ENCODE assay signal across 11 cellular contexts in genomic region chr4:27005512-27006246, GRCh38.
DNase-seq lines count a peak whose midpoint lies in the region; ATAC-seq, FAIRE-seq and TF ChIP-seq lines count a peak whose summit lies in the region.
"Had no signal": no experiment of that assay in that cellular context is flagged by ENCODE, and none has a peak within 500 bp of the region (broad histone marks: within the 10 kb centered on the region; RNA-seq: fewer than 3 reads in every experiment).

No MANE protein-coding gene starts in this region.

- H3K4me1 ChIP-seq in OCI-LY1 (ENCODE audit: insufficient read depth, low read length, severe bottlenecking), result peaks cover 61% of the 10 kb centered on the region
- peaks cover 6 to 14% (median 10%) of the 10 kb centered on the region in 3 donors for H3K4me1 ChIP-seq in pancreas
- peaks cover 4% of the 10 kb centered on the region for H3K4me1 ChIP-seq in effector memory CD4-positive, alpha-beta T cell (ENCODE audit: control insufficient read depth, insufficient read depth, low read length, poor library complexity, severe bottlenecking)

- DNase-seq in GM03348 (ENCODE audit: low spot score) (peak; percentile 58), pancreas (no peak), NCI-H524 (lab: John Stamatoyannopoulos, UW) (no peak), germinal center (ENCODE audit: low spot score) (no peak)
- no peak for DNase-seq in effector memory CD4-positive, alpha-beta T cell
- DNase-seq: activated T-cell treated with anti-CD3 and anti-CD28 coated beads, Interleukin-2, amount 50 U/mL, for 48 hours; NCI-H1417 treated with DMSO at 0.1 percent for 48 hours; ovary had no signal

- H2AFZ ChIP-seq in OCI-LY1 (ENCODE audit: low read length), result no peak overlapping the region

- peak; percentile 63 to 77 (median 76) for ATAC-seq in pancreas

- H3K9me3 ChIP-seq in OCI-LY1 (ENCODE audit: low read length), result no peaks in the 10 kb centered on the region
- H3K9me3 ChIP-seq in pancreas, result no peaks in the 10 kb centered on the region
- no peaks in the 10 kb centered on the region for H3K9me3 ChIP-seq in effector memory CD4-positive, alpha-beta T cell (ENCODE audit: control insufficient read depth, low read length)
- H3K9me3 ChIP-seq: ovary had no signal

- FAIRE-seq in endometrium (lab: Jason Lieb, UNC) (peak; percentile 85), pancreas (lab: Jason Lieb, UNC) (peak; percentile 63)
- FAIRE-seq: colon had no signal

- WGBS in pancreas, 2 donors, result 35 to 42% methylated on average over 3 of the region's 3 CpGs

- intact Hi-C loops in pancreas (cut with DNase I), result loop anchor here in 1 of 3 donors (10.0 kb wide), 1 partner anchor 121 kb away; no protein-coding TSS in a partner anchor

- no peaks in the 10 kb centered on the region for H3K27me3 ChIP-seq in OCI-LY1 (ENCODE audit: insufficient read depth, low read length)
- H3K27me3 ChIP-seq in pancreas, result no peaks in the 10 kb centered on the region
- no peaks in the 10 kb centered on the region for H3K27me3 ChIP-seq in effector memory CD4-positive, alpha-beta T cell (replicated peaks; ENCODE audit: control insufficient read depth, insufficient read depth, low read length, poor library complexity, severe bottlenecking)
- H3K27me3 ChIP-seq: ovary had no signal

- no peaks in the 10 kb centered on the region for H3K9me2 ChIP-seq in OCI-LY1 (ENCODE audit: low read depth, low read length)

- peak overlapping the region; percentile 49 for H3K4me2 ChIP-seq in OCI-LY1 (ENCODE audit: low read length)

- no peaks in the 10 kb centered on the region for H3F3A ChIP-seq in OCI-LY1 (ENCODE audit: insufficient read depth, low read length)

- peak overlapping the region; percentile 42 for H3K9ac ChIP-seq in OCI-LY1 (ENCODE audit: low read length)

- H4K20me1 ChIP-seq in OCI-LY1 (ENCODE audit: insufficient read depth, low read length), result no peaks in the 10 kb centered on the region

- H3K36me3 ChIP-seq in OCI-LY1 (ENCODE audit: insufficient read depth, low read length), result peaks cover 18% of the 10 kb centered on the region; the same call in 1 of the 2 replicates
- no peaks in the 10 kb centered on the region for H3K36me3 ChIP-seq in pancreas
- H3K36me3 ChIP-seq in effector memory CD4-positive, alpha-beta T cell (ENCODE audit: control insufficient read depth, insufficient read depth, low read length), result peaks cover 5% of the 10 kb centered on the region
- H3K36me3 ChIP-seq: ovary had no signal

- H3K79me2 ChIP-seq in OCI-LY1 (ENCODE audit: insufficient read depth, low read length), result no peaks in the 10 kb centered on the region

- TF ChIP-seq CTCF in OCI-LY1 (IDR thresholded peaks at IDR 0.05; ENCODE audit: low read length) (no peak), pancreas (IDR thresholded peaks at IDR 0.05) (no peak)

- H3K4me3 ChIP-seq in OCI-LY1 (ENCODE audit: low read depth, low read length, poor library complexity, severe bottlenecking), result peak overlapping the region; percentile 28
- peak overlapping the region in 1 of 4 donors; percentile 12 for H3K4me3 ChIP-seq in pancreas
- no peak overlapping the region for H3K4me3 ChIP-seq in effector memory CD4-positive, alpha-beta T cell (ENCODE audit: insufficient read depth, low read depth, low read length, poor library complexity, severe bottlenecking)
- H3K4me3 ChIP-seq: ovary had no signal

- H3K27ac ChIP-seq in OCI-LY1 (ENCODE audit: low read depth, low read length, poor library complexity, severe bottlenecking) (peak overlapping the region; percentile 78), pancreas (peak overlapping the region in 1 of 4 donors; percentile 43)
- H3K27ac ChIP-seq in effector memory CD4-positive, alpha-beta T cell (ENCODE audit: insufficient read depth, low read length, poor library complexity, severe bottlenecking), result no peak overlapping the region
